ENCODE assay signal across 18 cellular contexts in genomic region chr7:68730871-68731403, GRCh38.
DNase-seq lines count a peak whose midpoint lies in the region; ATAC-seq, FAIRE-seq and TF ChIP-seq lines count a peak whose summit lies in the region.
"Had no signal": no experiment of that assay in that cellular context is flagged by ENCODE, and none has a peak within 500 bp of the region (broad histone marks: within the 10 kb centered on the region; RNA-seq: fewer than 3 reads in every experiment).

No MANE protein-coding gene starts in this region.

- H3K4me3 ChIP-seq in small intestine (ENCODE audit: low read depth in 1 of 2, low read length in 2 of 2): no peak overlapping the region
- H3K4me3 ChIP-seq in ascending aorta: no peak overlapping the region
- H3K4me3 ChIP-seq: BLaER1 treated with 17β-estradiol and CSF1 and Interleukin-3, amounts not matched to agents 10 nM and 100 nM; left ventricle myocardium inferior; SK-N-MC; skin epidermis had no signal

- FAIRE-seq in small intestine (lab: Jason Lieb, UNC): no peak

- H3K4me1 ChIP-seq in small intestine (ENCODE audit: control insufficient read depth in 2 of 2, insufficient read depth in 1 of 2, low read depth in 1 of 2, low read length in 1 of 2) (no peaks in the 10 kb centered on the region), ascending aorta (no peaks in the 10 kb centered on the region)

- H3K27ac ChIP-seq in small intestine (ENCODE audit: low read depth in 1 of 2, low read length in 1 of 2): no peak overlapping the region
- no peak overlapping the region for H3K27ac ChIP-seq in ascending aorta
- H3K27ac ChIP-seq: 22Rv1; BLaER1 treated with 17β-estradiol and CSF1 and Interleukin-3, amounts not matched to agents 10 nM and 100 nM; left ventricle myocardium inferior; SK-N-MC; skin epidermis had no signal

- TF ChIP-seq CTCF in ascending aorta (IDR thresholded peaks at IDR 0.05): no peak

- no peaks in the 10 kb centered on the region for H3K9me3 ChIP-seq in small intestine (ENCODE audit: control insufficient read depth, low read depth)
- H3K9me3 ChIP-seq in ascending aorta: no peaks in the 10 kb centered on the region
- H3K9me3 ChIP-seq: left ventricle myocardium inferior had no signal

- peak in 2 of 3 experiments; percentile 18 to 61 for DNase-seq in NCI-H1417 (lab: John Stamatoyannopoulos, UW)
- no peak for DNase-seq in NCI-H1417 treated with DMSO at 0.1 percent for 48 hours (lab: John Stamatoyannopoulos, UW)
- peak; percentile 93 for DNase-seq in NCI-H2029 treated with DMSO at 0.1 percent for 48 hours (lab: John Stamatoyannopoulos, UW)
- peak; percentile 47 for DNase-seq in SHP77 treated with DMSO at 0.1 percent for 48 hours (lab: John Stamatoyannopoulos, UW)
- peak; percentile 45 for DNase-seq in small intestine
- no peak for DNase-seq in iPS-NIHi7 (ENCODE audit: extremely low spot score)
- DNase-seq in ascending aorta (ENCODE audit: low spot score in 2 of 2): no peak
- DNase-seq in Right ventricle myocardium superior: no peak
- DNase-seq: activated CD4-positive, alpha-beta T cell treated with anti-CD3 and anti-CD28 coated beads, Interleukin-2, amount 10 ng/mL, durations not matched to agents 7 days and 5 days; activated naive CD4-positive, alpha-beta T cell treated with anti-CD3 and anti-CD28 coated beads, Interleukin-2, amount 10 ng/mL, durations not matched to agents 7 days and 5 days; foreskin melanocyte; KBM-7; left ventricle myocardium inferior; naive B cell had no signal

- ATAC-seq in Right ventricle myocardium superior (ENCODE audit: poor library complexity): no peak

- H3K27me3 ChIP-seq in small intestine (ENCODE audit: control insufficient read depth in 2 of 2, insufficient read depth in 2 of 2, low read length in 2 of 2) (no peaks in the 10 kb centered on the region), ascending aorta (no peaks in the 10 kb centered on the region)
- H3K27me3 ChIP-seq: BLaER1 treated with 17β-estradiol and CSF1 and Interleukin-3, amounts not matched to agents 10 nM and 100 nM had no signal

- intact Hi-C loops in ascending aorta (cut with DNase I): no loop called here
- intact Hi-C loops in Right ventricle myocardium superior (cut with DNase I): no loop called here

- no peaks in the 10 kb centered on the region for H3K36me3 ChIP-seq in small intestine (ENCODE audit: control insufficient read depth in 2 of 2, insufficient read depth in 2 of 2, low read length in 2 of 2)
- no peaks in the 10 kb centered on the region for H3K36me3 ChIP-seq in ascending aorta
- H3K36me3 ChIP-seq: BLaER1 treated with 17β-estradiol and CSF1 and Interleukin-3, amounts not matched to agents 10 nM and 100 nM; left ventricle myocardium inferior had no signal

Comparison
In these comparisons a context has a peak if more than half of its experiments do, and no peak if none do; other contexts are left out.
1. DNase-seq: peak in NCI-H1417 (2 of 3), NCI-H2029 treated with DMSO at 0.1 percent for 48 hours (single experiment), SHP77 treated with DMSO at 0.1 percent for 48 hours (single experiment) and small intestine (single experiment); none in NCI-H1417 treated with DMSO at 0.1 percent for 48 hours (single experiment), iPS-NIHi7 (single experiment), ascending aorta (0 of 2) and Right ventricle myocardium superior (single experiment).